In genomic region chr7:144050884-144051283, GRCh38 we compare ENCODE assay signal across 21 cellular contexts. TPM values are rescaled to one million over a fixed set of nuclear protein-coding genes. Genes with fewer than 3 reads are reported as not detected.
"Had no signal": no experiment of that assay in that cellular context is flagged by ENCODE, and none has a peak within 500 bp of the region (broad histone marks: within the 10 kb centered on the region; RNA-seq: fewer than 3 reads in every experiment).

No MANE protein-coding gene starts in this region.

RNA-seq across cellular contexts. Expression of gene OR2A5, which starts 2.1 kb away (rescaled TPM):
- total RNA-seq: activated naive CD4-positive, alpha-beta T cell treated with anti-CD3 and anti-CD28 coated beads for 36 hours; activated naive CD4-positive, alpha-beta T cell treated with anti-CD3 and anti-CD28 coated beads, Interleukin-2, amount 50 U/mL, for 72 hours; activated naive CD8-positive, alpha-beta T cell treated with anti-CD3 and anti-CD28 coated beads for 36 hours; activated naive CD8-positive, alpha-beta T cell treated with anti-CD3 and anti-CD28 coated beads, Interleukin-2, amount 10 ng/mL, durations not matched to agents 7 days and 5 days; activated T-cell treated with anti-CD3 and anti-CD28 coated beads, Interleukin-2, amount 50 U/mL, for 4 hours; activated T-cell treated with anti-CD3 and anti-CD28 coated beads, Interleukin-2, amount 50 U/mL, for 72 hours; activated T-helper 1 cell treated with anti-CD3 and anti-CD28 coated beads, Interleukin-12 subunit alpha, Interleukin-12 subunit beta, Interleukin-2, Interleukin-4 antibody, amounts not matched to agents 30 ng/mL and 10 ng/mL and 1 ng/mL, durations not matched to agents 14 hours and 24 hours and 36 hours; activated T-helper 17 cell treated with anti-CD3 and anti-CD28 coated beads, Interleukin-2, amount 50 U/mL, for 72 hours; activated T-helper 2 cell treated with anti-CD3 and anti-CD28 coated beads, Interferon-gamma antibody, Interleukin-2, Interleukin-4, amounts not matched to agents 10 μg/mL and 5 μg/mL and 100 μg/mL, durations not matched to agents 14 hours and 24 hours and 36 hours; aorta; ascending aorta; astrocyte; body of pancreas; breast epithelium; bronchial epithelial cell; cardiac muscle cell; cardiac septum; cerebellum; chondrocyte had no signal
- polyA plus RNA-seq: adipose tissue, adrenal gland, aorta, cardiac muscle cell had no signal

RNA-seq across cellular contexts. Expression of gene OR2A25, which starts 18.7 kb away (rescaled TPM):
- total RNA-seq: activated naive CD4-positive, alpha-beta T cell treated with anti-CD3 and anti-CD28 coated beads for 36 hours; activated naive CD4-positive, alpha-beta T cell treated with anti-CD3 and anti-CD28 coated beads, Interleukin-2, amount 50 U/mL, for 72 hours; activated naive CD8-positive, alpha-beta T cell treated with anti-CD3 and anti-CD28 coated beads for 36 hours; activated naive CD8-positive, alpha-beta T cell treated with anti-CD3 and anti-CD28 coated beads, Interleukin-2, amount 10 ng/mL, durations not matched to agents 7 days and 5 days; activated T-cell treated with anti-CD3 and anti-CD28 coated beads, Interleukin-2, amount 50 U/mL, for 4 hours; activated T-cell treated with anti-CD3 and anti-CD28 coated beads, Interleukin-2, amount 50 U/mL, for 72 hours; activated T-helper 1 cell treated with anti-CD3 and anti-CD28 coated beads, Interleukin-12 subunit alpha, Interleukin-12 subunit beta, Interleukin-2, Interleukin-4 antibody, amounts not matched to agents 30 ng/mL and 10 ng/mL and 1 ng/mL, durations not matched to agents 14 hours and 24 hours and 36 hours; activated T-helper 17 cell treated with anti-CD3 and anti-CD28 coated beads, Interleukin-2, amount 50 U/mL, for 72 hours; activated T-helper 2 cell treated with anti-CD3 and anti-CD28 coated beads, Interferon-gamma antibody, Interleukin-2, Interleukin-4, amounts not matched to agents 10 μg/mL and 5 μg/mL and 100 μg/mL, durations not matched to agents 14 hours and 24 hours and 36 hours; adrenal gland; aorta; ascending aorta; astrocyte; body of pancreas; breast epithelium; bronchial epithelial cell; cardiac muscle cell; cardiac septum; cerebellum; chondrocyte had no signal
- polyA plus RNA-seq: adipose tissue, adrenal gland, aorta, cardiac muscle cell had no signal

RNA-seq across cellular contexts. Expression of gene OR2A12, which starts 35.2 kb away (rescaled TPM):
- total RNA-seq: activated naive CD4-positive, alpha-beta T cell treated with anti-CD3 and anti-CD28 coated beads for 36 hours; activated naive CD4-positive, alpha-beta T cell treated with anti-CD3 and anti-CD28 coated beads, Interleukin-2, amount 50 U/mL, for 72 hours; activated naive CD8-positive, alpha-beta T cell treated with anti-CD3 and anti-CD28 coated beads for 36 hours; activated naive CD8-positive, alpha-beta T cell treated with anti-CD3 and anti-CD28 coated beads, Interleukin-2, amount 10 ng/mL, durations not matched to agents 7 days and 5 days; activated T-cell treated with anti-CD3 and anti-CD28 coated beads, Interleukin-2, amount 50 U/mL, for 4 hours; activated T-cell treated with anti-CD3 and anti-CD28 coated beads, Interleukin-2, amount 50 U/mL, for 72 hours; activated T-helper 1 cell treated with anti-CD3 and anti-CD28 coated beads, Interleukin-12 subunit alpha, Interleukin-12 subunit beta, Interleukin-2, Interleukin-4 antibody, amounts not matched to agents 30 ng/mL and 10 ng/mL and 1 ng/mL, durations not matched to agents 14 hours and 24 hours and 36 hours; activated T-helper 17 cell treated with anti-CD3 and anti-CD28 coated beads, Interleukin-2, amount 50 U/mL, for 72 hours; activated T-helper 2 cell treated with anti-CD3 and anti-CD28 coated beads, Interferon-gamma antibody, Interleukin-2, Interleukin-4, amounts not matched to agents 10 μg/mL and 5 μg/mL and 100 μg/mL, durations not matched to agents 14 hours and 24 hours and 36 hours; adrenal gland; aorta; ascending aorta; astrocyte; body of pancreas; breast epithelium; bronchial epithelial cell; cardiac muscle cell; cardiac septum; cerebellum; chondrocyte had no signal
- polyA plus RNA-seq: adipose tissue, adrenal gland, aorta, cardiac muscle cell had no signal

RNA-seq across cellular contexts. Expression of gene OR6B1, which starts 50.8 kb away (rescaled TPM):
- total RNA-seq: activated naive CD4-positive, alpha-beta T cell treated with anti-CD3 and anti-CD28 coated beads for 36 hours; activated naive CD4-positive, alpha-beta T cell treated with anti-CD3 and anti-CD28 coated beads, Interleukin-2, amount 50 U/mL, for 72 hours; activated naive CD8-positive, alpha-beta T cell treated with anti-CD3 and anti-CD28 coated beads for 36 hours; activated naive CD8-positive, alpha-beta T cell treated with anti-CD3 and anti-CD28 coated beads, Interleukin-2, amount 10 ng/mL, durations not matched to agents 7 days and 5 days; activated T-cell treated with anti-CD3 and anti-CD28 coated beads, Interleukin-2, amount 50 U/mL, for 4 hours; activated T-cell treated with anti-CD3 and anti-CD28 coated beads, Interleukin-2, amount 50 U/mL, for 72 hours; activated T-helper 1 cell treated with anti-CD3 and anti-CD28 coated beads, Interleukin-12 subunit alpha, Interleukin-12 subunit beta, Interleukin-2, Interleukin-4 antibody, amounts not matched to agents 30 ng/mL and 10 ng/mL and 1 ng/mL, durations not matched to agents 14 hours and 24 hours and 36 hours; activated T-helper 17 cell treated with anti-CD3 and anti-CD28 coated beads, Interleukin-2, amount 50 U/mL, for 72 hours; activated T-helper 2 cell treated with anti-CD3 and anti-CD28 coated beads, Interferon-gamma antibody, Interleukin-2, Interleukin-4, amounts not matched to agents 10 μg/mL and 5 μg/mL and 100 μg/mL, durations not matched to agents 14 hours and 24 hours and 36 hours; adrenal gland; aorta; ascending aorta; astrocyte; body of pancreas; breast epithelium; bronchial epithelial cell; cardiac muscle cell; cardiac septum; cerebellum; chondrocyte had no signal
- polyA plus RNA-seq: aorta, cardiac muscle cell had no signal

RNA-seq across cellular contexts. Expression of gene OR2A2, which starts 58.5 kb away (rescaled TPM):
- total RNA-seq: activated naive CD4-positive, alpha-beta T cell treated with anti-CD3 and anti-CD28 coated beads for 36 hours; activated naive CD4-positive, alpha-beta T cell treated with anti-CD3 and anti-CD28 coated beads, Interleukin-2, amount 50 U/mL, for 72 hours; activated naive CD8-positive, alpha-beta T cell treated with anti-CD3 and anti-CD28 coated beads for 36 hours; activated naive CD8-positive, alpha-beta T cell treated with anti-CD3 and anti-CD28 coated beads, Interleukin-2, amount 10 ng/mL, durations not matched to agents 7 days and 5 days; activated T-cell treated with anti-CD3 and anti-CD28 coated beads, Interleukin-2, amount 50 U/mL, for 4 hours; activated T-cell treated with anti-CD3 and anti-CD28 coated beads, Interleukin-2, amount 50 U/mL, for 72 hours; activated T-helper 1 cell treated with anti-CD3 and anti-CD28 coated beads, Interleukin-12 subunit alpha, Interleukin-12 subunit beta, Interleukin-2, Interleukin-4 antibody, amounts not matched to agents 30 ng/mL and 10 ng/mL and 1 ng/mL, durations not matched to agents 14 hours and 24 hours and 36 hours; activated T-helper 17 cell treated with anti-CD3 and anti-CD28 coated beads, Interleukin-2, amount 50 U/mL, for 72 hours; activated T-helper 2 cell treated with anti-CD3 and anti-CD28 coated beads, Interferon-gamma antibody, Interleukin-2, Interleukin-4, amounts not matched to agents 10 μg/mL and 5 μg/mL and 100 μg/mL, durations not matched to agents 14 hours and 24 hours and 36 hours; adrenal gland; aorta; ascending aorta; astrocyte; body of pancreas; breast epithelium; bronchial epithelial cell; cardiac muscle cell; cardiac septum; cerebellum; chondrocyte had no signal
- polyA plus RNA-seq: adipose tissue, adrenal gland, aorta, cardiac muscle cell had no signal
